ENCODE assay signal across 1 cellular context in the genomic region with DNA sequence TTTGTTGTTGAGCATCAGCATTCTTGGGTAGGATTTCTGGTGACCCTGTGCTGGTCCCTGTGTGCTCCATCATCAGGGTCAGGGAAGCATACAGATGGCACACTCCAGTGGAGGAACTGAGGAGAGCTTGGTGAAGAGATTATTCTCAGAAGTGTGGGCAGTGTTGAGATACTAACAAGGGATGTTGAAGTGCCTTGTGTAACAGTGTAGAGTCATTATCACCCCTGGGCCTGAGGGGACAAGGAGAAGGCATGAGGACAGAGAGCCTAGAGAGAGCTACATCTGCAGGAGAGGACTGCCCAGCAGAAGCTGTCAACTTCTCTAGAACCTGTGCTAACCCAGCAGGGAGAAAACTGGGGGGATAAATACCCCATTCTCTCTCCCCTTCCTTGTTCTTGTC.
TF ChIP-seq lines count a peak whose summit lies in the region.

No MANE protein-coding gene starts in this region.

TF ChIP-seq in K562, 482 proteins besides CTCF, POLR2A, EP300 and RAD21 (continued from another document):
- TF ChIP-seq REST (CRISPR knock-in tag; IDR thresholded peaks at IDR 0.05; ENCODE audit: low read depth) (no peak), KDM5B (IDR thresholded peaks at IDR 0.05; ENCODE audit: insufficient replicate concordance, low read depth, low read length) (no peak), ZNF77 (CRISPR knock-in tag; IDR thresholded peaks at IDR 0.05) (no peak), STAT5B (CRISPR knock-in tag; IDR thresholded peaks at IDR 0.05) (no peak), RB1 (IDR thresholded peaks at IDR 0.05; ENCODE audit: low read depth) (no peak), ZNF316 (IDR thresholded peaks at IDR 0.05) (no peak), ZNF347 (CRISPR knock-in tag; IDR thresholded peaks at IDR 0.05; ENCODE audit: low read depth) (no peak), NFRKB (IDR thresholded peaks at IDR 0.05; ENCODE audit: low read depth) (no peak)
